Comparison of ENCODE assay signal across 8 cellular contexts in the genomic region with DNA sequence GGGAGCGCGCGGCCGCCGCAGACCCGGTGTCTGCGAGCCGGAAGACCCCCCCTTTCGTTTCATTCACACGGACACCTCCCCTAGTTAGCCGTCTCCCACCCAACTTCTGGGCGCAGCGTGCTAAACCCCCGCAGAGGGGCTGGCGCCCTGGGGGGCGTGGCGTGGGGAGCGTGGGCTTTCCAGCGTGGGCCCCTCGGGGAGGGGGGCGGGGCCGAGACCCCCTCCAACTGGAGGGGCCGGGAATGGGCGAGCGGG. TPM values are rescaled to one million over a fixed set of nuclear protein-coding genes. Genes with fewer than 3 reads are reported as not detected.
DNase-seq lines count a peak whose midpoint lies in the region; ATAC-seq and TF ChIP-seq lines count a peak whose summit lies in the region.

No MANE protein-coding gene starts in this region.

- TF ChIP-seq EP300 in sigmoid colon (IDR thresholded peaks at IDR 0.05) = no peak

- CTCF ChIA-PET in T-cell (lab: Charles Lee) = no interaction called here

- 0 to 1% methylated on average over 25 of the region's 25 CpGs for WGBS in sigmoid colon, 2 donors

- TF ChIP-seq CTCF in GM12865 (IDR thresholded peaks at IDR 0.05; ENCODE audit: insufficient read depth, low read depth, low read length, missing control alignments) = no peak
- TF ChIP-seq CTCF in foreskin fibroblast (IDR thresholded peaks at IDR 0.05; ENCODE audit: low read depth, low read length) = no peak
- TF ChIP-seq CTCF in sigmoid colon (IDR thresholded peaks at IDR 0.05) = no peak

- H3K4me1 Mint-ChIP-seq in T-cell = peaks cover 22 to 27% (median 25%) of the 10 kb centered on the region in 3 donors

- H3K27me3 ChIP-seq in sigmoid colon = peaks cover 16 to 61% (median 41%) of the 10 kb centered on the region in 3 donors

- no peaks in the 10 kb centered on the region for H3K9me3 Mint-ChIP-seq in T-cell

- no peaks in the 10 kb centered on the region for H3K36me3 ChIP-seq in sigmoid colon

- H3K9me3 ChIP-seq in sigmoid colon = no peaks in the 10 kb centered on the region

- DNase-seq in GM12865 (ENCODE audit: low read depth) = no peak
- DNase-seq in T-cell = no peak
- DNase-seq in foreskin fibroblast = no peak
- DNase-seq in sigmoid colon = no peak
- no peak for DNase-seq in sciatic nerve (ENCODE audit: low spot score)
- no peak for DNase-seq in SK-N-DZ (ENCODE audit: low spot score)

- no peaks in the 10 kb centered on the region for H3K36me3 Mint-ChIP-seq in T-cell

- peak overlapping the region; percentile 45 for H3K4me3 ChIP-seq in GM12865 (ENCODE audit: low read depth, low read length)
- peak overlapping the region; percentile 60 to 61 for H3K4me3 ChIP-seq in foreskin fibroblast (ENCODE audit: low read depth in 1 of 2, low read length in 2 of 2)
- peak overlapping the region; percentile 43 to 70 (median 62) for H3K4me3 ChIP-seq in sigmoid colon

- intact Hi-C loops in sigmoid colon (cut with DNase I) (no loop called here), sciatic nerve (cut with DNase I) (no loop called here)

- ATAC-seq in T-cell (replicated peaks in 1 of 4) (peak in 2 of 4 experiments; percentile 25 to 26), HG02588 (IDR thresholded peaks at IDR 0.05; ENCODE audit: unreplicated experiment) (no peak), GM21515 (IDR thresholded peaks at IDR 0.05; ENCODE audit: unreplicated experiment) (no peak), sciatic nerve (no peak)

- H3K27ac Mint-ChIP-seq in T-cell = no peak overlapping the region

- peak overlapping the region in 3 of 4 donors; percentile 10 to 35 (median 33) for H3K27ac ChIP-seq in sigmoid colon

- H3K4me1 ChIP-seq in sigmoid colon = peaks cover 0 to 32% (median 28%) of the 10 kb centered on the region in 4 donors

- H3K27me3 Mint-ChIP-seq in T-cell = peaks cover 53 to 68% of the 10 kb centered on the region in 2 donors

- POLR2A ChIA-PET in T-cell (lab: Charles Lee) = no interaction called here

- no peak for TF ChIP-seq POLR2A in sigmoid colon (IDR thresholded peaks at IDR 0.05)

- H3K4me3 Mint-ChIP-seq in T-cell = peak overlapping the region; percentile 52 to 78 (median 55)

RNA-seq across cellular contexts. Expression of gene FHDC1, which starts 1.1 kb away (rescaled TPM):
- total RNA-seq in T-cell = under 1 TPM in 4 of 5 donors, not detected in 1; 0.08 to 0.28 (median 0.17) TPM
- total RNA-seq in sigmoid colon = 1 to 10 TPM in 2 of 4 donors, under 1 TPM in 2; 0.66 to 2.2 (median 0.94) TPM
- 1 to 10 TPM; 4.2 to 7.2 (median 7.1) TPM for polyA plus RNA-seq in sigmoid colon
- total RNA-seq in sciatic nerve = 3.9 TPM
- polyA plus RNA-seq in SK-N-DZ (2014; cell fraction: cytosol; rRNA removed) = 1.0 TPM in 2 replicates
- polyA plus RNA-seq in SK-N-DZ (2014; cell fraction: nucleus; rRNA removed) = 1.6 and 2.4 TPM in 2 replicates
